12 cellular contexts compared by ENCODE assay signal in the genomic region with DNA sequence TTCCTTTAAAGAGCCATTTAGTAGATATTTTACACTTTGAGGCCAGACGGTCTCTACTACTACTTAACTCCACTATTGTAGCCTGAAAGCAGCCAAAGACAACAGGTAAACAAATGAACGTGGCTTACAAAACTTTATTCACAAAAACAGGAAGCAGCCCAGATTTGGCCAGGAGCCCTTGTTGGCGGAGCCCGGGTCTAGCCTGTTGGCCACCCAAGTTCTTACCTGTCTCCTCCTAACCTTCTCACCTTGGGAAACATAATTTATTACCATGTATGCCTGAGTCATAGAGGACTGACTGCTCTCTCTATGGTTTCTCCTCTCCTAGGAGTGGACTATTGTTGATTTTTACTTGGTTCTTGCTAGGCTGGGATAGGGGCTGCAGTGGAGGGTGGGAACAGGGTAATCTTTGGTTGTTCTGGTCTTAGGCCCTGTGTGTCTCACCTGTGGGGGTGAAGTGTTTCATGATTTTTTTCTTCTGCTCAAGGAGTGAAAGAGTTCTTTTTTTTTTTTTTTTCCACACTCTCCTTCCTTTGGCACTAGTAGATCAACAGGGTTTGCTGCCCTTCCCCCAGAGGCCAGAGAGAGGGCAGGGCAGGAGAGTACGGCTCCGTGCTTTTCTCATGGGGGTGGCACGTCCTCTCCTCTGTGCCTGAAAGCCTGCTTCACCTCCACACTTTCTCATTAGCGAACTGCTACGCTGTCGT.
DNase-seq lines count a peak whose midpoint lies in the region; ATAC-seq, FAIRE-seq and TF ChIP-seq lines count a peak whose summit lies in the region.
"Had no signal": no experiment of that assay in that cellular context is flagged by ENCODE, and none has a peak within 500 bp of the region (broad histone marks: within the 10 kb centered on the region; RNA-seq: fewer than 3 reads in every experiment).

No MANE protein-coding gene starts in this region.

- H3K4me1 ChIP-seq in GM12878 (ENCODE audit: control insufficient read depth, insufficient read depth, low read length) = peaks cover 6% of the 10 kb centered on the region
- peaks cover 16 to 22% (median 18%) of the 10 kb centered on the region in 3 donors for H3K4me1 ChIP-seq in skeletal muscle tissue (ENCODE audit: control insufficient read depth in 3 of 3, insufficient read depth in 3 of 3, low read length in 3 of 3)
- H3K4me1 ChIP-seq in sigmoid colon = peaks cover 0 to 28% (median 14%) of the 10 kb centered on the region in 4 donors

- H3K36me3 ChIP-seq in GM12878 (ENCODE audit: control insufficient read depth in 2 of 2, insufficient read depth in 2 of 2, low read length in 1 of 2) (peaks cover 3 to 15% of the 10 kb centered on the region in 2 experiments), skeletal muscle tissue (ENCODE audit: control insufficient read depth in 3 of 3, insufficient read depth in 3 of 3, low read length in 3 of 3) (no peaks in the 10 kb centered on the region), sigmoid colon (no peaks in the 10 kb centered on the region)

- no peak overlapping the region for H3K27ac ChIP-seq in GM12878 (ENCODE audit: control insufficient read depth, insufficient read depth)
- peak overlapping the region; percentile 10 for H3K27ac ChIP-seq in skeletal muscle tissue (ENCODE audit: low read depth, low read length)
- peak overlapping the region in 1 of 4 donors; percentile 38 for H3K27ac ChIP-seq in sigmoid colon

- SMC1A ChIA-PET in GM12878 (lab: Charles Lee; ENCODE audit: uncharacterized antibody, unreplicated experiment) = interaction anchor here (1.4 to 1.7 kb wide), 2 partner anchors 10 to 13 kb away, joined by 3 to 5 read pairs; no protein-coding TSS in a partner anchor

- CTCF ChIA-PET in GM12878 (lab: Yijun Ruan, JAX) = no interaction called here

- no peak overlapping the region for H3K4me2 ChIP-seq in GM12878 (ENCODE audit: control insufficient read depth, insufficient read depth)

- H3K4me3 ChIP-seq in LNCaP clone FGC (ENCODE audit: low read depth, low read length) = no peak overlapping the region
- no peak overlapping the region for H3K4me3 ChIP-seq in GM12878
- peak overlapping the region in 2 of 3 donors; percentile 48 to 50 for H3K4me3 ChIP-seq in skeletal muscle tissue (ENCODE audit: low read length in 3 of 3)
- H3K4me3 ChIP-seq in sigmoid colon = no peak overlapping the region
- H3K4me3 ChIP-seq: dorsolateral prefrontal cortex had no signal

- no peak for TF ChIP-seq POLR2A in GM12878 (IDR thresholded peaks at IDR 0.05; ENCODE audit: low read depth, low read length)
- TF ChIP-seq POLR2A in sigmoid colon (IDR thresholded peaks at IDR 0.05) = no peak

- RAD21 ChIA-PET in GM12878 (lab: Charles Lee; ENCODE audit: unreplicated experiment) = interaction anchor here (0.5 to 0.9 kb wide), 2 partner anchors 12 to 134 kb away, joined by 3 read pairs; no protein-coding TSS in a partner anchor

- H4K20me1 ChIP-seq in GM12878 (ENCODE audit: control insufficient read depth, insufficient read depth) = no peaks in the 10 kb centered on the region

- no peak for TF ChIP-seq RAD21 in GM12878 (IDR thresholded peaks at IDR 0.05; ENCODE audit: insufficient read depth, low read depth, low read length)

- BruUV-seq in GM12878 (replicated peaks; lab: Mats Ljungman, UMichigan) = no TSS peak

- no peaks in the 10 kb centered on the region for H3K9me3 ChIP-seq in GM12878 (replicated peaks; ENCODE audit: control insufficient read depth, insufficient read depth, low read length)
- no peaks in the 10 kb centered on the region for H3K9me3 ChIP-seq in skeletal muscle tissue (ENCODE audit: control insufficient read depth in 3 of 3, low read length in 3 of 3)
- no peaks in the 10 kb centered on the region for H3K9me3 ChIP-seq in sigmoid colon

- H3K9ac ChIP-seq in GM12878 (ENCODE audit: control insufficient read depth, insufficient read depth, low read length) (no peak overlapping the region), skeletal muscle tissue (ENCODE audit: low read depth in 1 of 3, low read length in 3 of 3) (peak overlapping the region; percentile 27 to 47 (median 47))

- no peaks in the 10 kb centered on the region for H3K27me3 ChIP-seq in GM12878 (replicated peaks in 1 of 2; ENCODE audit: control insufficient read depth in 2 of 2, insufficient read depth in 2 of 2, low read length in 1 of 2)
- H3K27me3 ChIP-seq in skeletal muscle tissue (ENCODE audit: control insufficient read depth in 3 of 3, insufficient read depth in 3 of 3, low read length in 3 of 3) = no peaks in the 10 kb centered on the region
- H3K27me3 ChIP-seq in sigmoid colon = no peaks in the 10 kb centered on the region
- H3K27me3 ChIP-seq: dorsolateral prefrontal cortex had no signal

- peaks cover 11% of the 10 kb centered on the region for H3K79me2 ChIP-seq in GM12878 (ENCODE audit: control insufficient read depth, insufficient read depth, low read length)

- POLR2A ChIA-PET in GM12878 (lab: Charles Lee) = interaction anchor here (0.5 kb wide), 1 partner anchor 12 kb away, joined by 3 read pairs; no protein-coding TSS in a partner anchor

- no peak for ATAC-seq in GM12878
- peak; percentile 24 for ATAC-seq in left lobe of liver

- 89% methylated on average over 10 of the region's 10 CpGs for WGBS in GM12878 (ENCODE audit: insufficient coverage, insufficient replicate concordance, low lambda C conversion rate, missing lambda C conversion rate)
- 52 to 69% methylated on average over 10 of the region's 10 CpGs for WGBS in sigmoid colon, 2 donors

- intact Hi-C loops in GM12878 (cut with micrococcal nuclease; ENCODE audit: unreplicated experiment) (no loop called here), sigmoid colon (cut with DNase I) (no loop called here)

- in situ Hi-C loops in GM12878 (cut with MboI) = no loop called here

- TF ChIP-seq EP300 in GM12878 (IDR thresholded peaks at IDR 0.05; ENCODE audit: borderline replicate concordance in 1 of 2, control insufficient read depth in 1 of 2, low read depth in 2 of 2, low read length in 2 of 2) (no peak), sigmoid colon (IDR thresholded peaks at IDR 0.05) (no peak)

- peak; percentile 59 for DNase-seq in LNCaP clone FGC (ENCODE audit: low read depth)
- DNase-seq in GM12878 (ENCODE audit: low read depth, low spot score) = no peak
- DNase-seq in left lobe of liver (ENCODE audit: low spot score) = no peak
- DNase-seq in sigmoid colon = no peak
- no peak for DNase-seq in NCI-H446 (lab: John Stamatoyannopoulos, UW)
- DNase-seq in D341Med (ENCODE audit: low spot score) = no peak
- no peak for DNase-seq in NCI-H2196 treated with DMSO at 0.1 percent for 48 hours (lab: John Stamatoyannopoulos, UW; ENCODE audit: unreplicated experiment)
- DNase-seq: activated B cell treated with CpG ODN at 0.5 μM for 24 hours, NCI-H1092, NCI-H524 treated with DMSO at 0.1 percent for 48 hours had no signal

- TF ChIP-seq CTCF in LNCaP clone FGC (IDR thresholded peaks at IDR 0.05; ENCODE audit: control insufficient read depth, extremely low read depth, insufficient read depth) (no peak), GM12878 (IDR thresholded peaks at IDR 0.05 in 2 of 3, conservative IDR thresholded peaks at IDR 0.05 in 1 of 3; ENCODE audit: control insufficient read depth in 2 of 3, extremely low read depth in 1 of 3, insufficient read depth in 1 of 3, low read depth in 3 of 3, low read length in 3 of 3) (no peak), sigmoid colon (IDR thresholded peaks at IDR 0.05) (no peak)

- FAIRE-seq in GM12878 (lab: Jason Lieb, UNC) = no peak

- H2AFZ ChIP-seq in GM12878 (ENCODE audit: control insufficient read depth, low read depth, low read length) = no peak overlapping the region

TF ChIP-seq in GM12878, 131 proteins besides CTCF, POLR2A, EP300 and RAD21:
- TF ChIP-seq ZBTB40 (IDR thresholded peaks at IDR 0.05; ENCODE audit: borderline replicate concordance) = 0 out of 2 replicates have a peak, but pooled peaks have one; percentile 21
- no peak for TF ChIP-seq GABPA (IDR thresholded peaks at IDR 0.05; ENCODE audit: low read depth)

Comparison
In these comparisons a context has a peak if more than half of its experiments do, and no peak if none do; other contexts are left out.
1. H3K4me3 ChIP-seq: peak in skeletal muscle tissue (2 of 3); none in LNCaP clone FGC (single experiment), GM12878 (single experiment) and sigmoid colon (0 of 4).